Comparison of ENCODE assay signal across 17 cellular contexts in genomic region chr13:44664308-44664707, GRCh38.
"Had no signal": no experiment of that assay in that cellular context is flagged by ENCODE, and none has a peak within 500 bp of the region (broad histone marks: within the 10 kb centered on the region; RNA-seq: fewer than 3 reads in every experiment).

No MANE protein-coding gene starts in this region.

- ATAC-seq: activated CD4-positive, alpha-beta T cell treated with anti-CD3 and anti-CD28 coated beads for 36 hours; activated CD8-positive, alpha-beta memory T cell treated with anti-CD3 and anti-CD28 coated beads, Interleukin-2, amount 10 ng/mL, durations not matched to agents 7 days and 5 days; activated T-cell treated with anti-CD3 and anti-CD28 coated beads, Interleukin-2, amount 50 U/mL, for 4 hours; heart left ventricle; left lobe of liver; mucosa of descending colon; naive thymus-derived CD4-positive, alpha-beta T cell; pancreas; upper lobe of right lung had no signal

- H3K9me3 ChIP-seq: adrenal gland, heart left ventricle, mucosa of descending colon, pancreas, sigmoid colon, spleen, suprapubic skin, upper lobe of right lung had no signal

- H3K27me3 ChIP-seq: adrenal gland, cardiac muscle cell, heart left ventricle, pancreas, sigmoid colon, spleen, suprapubic skin, upper lobe of right lung had no signal

- H3K36me3 ChIP-seq: adrenal gland, cardiac muscle cell, heart left ventricle, pancreas, sigmoid colon, spleen, suprapubic skin, upper lobe of right lung had no signal

- H3K27ac ChIP-seq: adrenal gland, cardiac muscle cell, epithelial cell of prostate, heart left ventricle, pancreas, sigmoid colon, spleen, suprapubic skin, upper lobe of right lung had no signal

- H3K4me1 ChIP-seq: pancreas, sigmoid colon, upper lobe of right lung had no signal

- DNase-seq: activated CD4-positive, alpha-beta memory T cell treated with anti-CD3 and anti-CD28 coated beads for 36 hours; activated CD4-positive, alpha-beta T cell treated with anti-CD3 and anti-CD28 coated beads for 36 hours; activated CD8-positive, alpha-beta memory T cell treated with anti-CD3 and anti-CD28 coated beads, Interleukin-2, amount 10 ng/mL, durations not matched to agents 7 days and 5 days; activated effector memory CD4-positive, alpha-beta T cell treated with Interleukin-2 at 50 U/mL for 16 hours; activated T-cell treated with anti-CD3 and anti-CD28 coated beads, Interleukin-2, amount 50 U/mL, for 4 hours; adrenal gland; heart left ventricle; mucosa of descending colon; naive thymus-derived CD4-positive, alpha-beta T cell; pancreas; sigmoid colon; spleen; upper lobe of right lung had no signal

- H3K4me3 ChIP-seq: adrenal gland, cardiac muscle cell, heart left ventricle, mucosa of descending colon, pancreas, sigmoid colon, spleen, suprapubic skin, upper lobe of right lung had no signal
